Comparison of ENCODE assay signal across 8 cellular contexts in the genomic region with DNA sequence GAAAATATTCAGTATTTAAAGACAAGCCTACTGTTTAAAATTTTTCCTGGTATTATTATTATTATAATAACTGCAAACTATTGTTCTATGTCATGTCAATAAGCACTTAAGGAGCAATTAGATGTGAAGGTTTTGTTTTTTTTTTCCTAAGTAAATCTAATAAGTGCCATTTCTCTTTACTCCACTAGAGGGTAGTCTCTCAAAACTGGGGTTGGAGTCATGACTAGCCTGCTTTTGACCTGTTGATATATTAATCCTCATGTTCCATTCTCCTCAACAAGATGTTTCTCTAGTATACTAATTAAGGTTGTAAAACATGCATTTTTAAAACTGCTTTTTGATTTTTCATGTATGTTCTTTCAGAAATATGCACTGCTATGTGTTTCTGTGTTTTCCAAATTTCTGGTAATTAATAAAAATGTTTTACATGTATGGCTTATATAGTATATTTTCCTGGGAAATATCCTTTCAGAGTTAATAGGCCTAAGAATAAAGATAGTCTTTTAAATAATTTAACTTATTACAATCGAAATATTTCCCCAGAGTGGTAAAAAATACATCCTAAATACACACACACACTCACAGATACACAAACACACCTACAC. TPM values are rescaled to one million over a fixed set of nuclear protein-coding genes. Genes with fewer than 3 reads are reported as not detected.
DNase-seq lines count a peak whose midpoint lies in the region; ATAC-seq and TF ChIP-seq lines count a peak whose summit lies in the region.

No MANE protein-coding gene starts in this region.

- TF ChIP-seq RAD21 in IMR-90 (IDR thresholded peaks at IDR 0.05; ENCODE audit: low read length) = peak; percentile 68

- TF ChIP-seq POLR2A in IMR-90 (IDR thresholded peaks at IDR 0.05; ENCODE audit: low read depth, low read length) = no peak
- TF ChIP-seq POLR2A in Peyer's patch (IDR thresholded peaks at IDR 0.05) = no peak

- no peak overlapping the region for H2BK5ac ChIP-seq in IMR-90 (ENCODE audit: low read depth, low read length, poor library complexity, severe bottlenecking)

- no peak overlapping the region for H2AK9ac ChIP-seq in IMR-90 (replicated peaks; ENCODE audit: low read depth, low read length, poor library complexity)

- H3K4me1 Mint-ChIP-seq in CD4-positive, alpha-beta T cell (ENCODE audit: low read depth) = peaks cover 68% of the 10 kb centered on the region
- H3K4me1 Mint-ChIP-seq in mesothelial cell of epicardium = peaks cover 35% of the 10 kb centered on the region

- H3K18ac ChIP-seq in IMR-90 (ENCODE audit: low read depth, low read length) = no peak overlapping the region

- H3K27me3 ChIP-seq in CD4-positive, alpha-beta T cell (ENCODE audit: control insufficient read depth, insufficient read depth, low read length) = no peaks in the 10 kb centered on the region
- no peaks in the 10 kb centered on the region for H3K27me3 ChIP-seq in IMR-90 (ENCODE audit: control insufficient read depth, insufficient read depth, low read length)
- no peaks in the 10 kb centered on the region for H3K27me3 ChIP-seq in Peyer's patch

- H3K4me3 Mint-ChIP-seq in CD4-positive, alpha-beta T cell = peak overlapping the region; percentile 92
- no peak overlapping the region for H3K4me3 Mint-ChIP-seq in mesothelial cell of epicardium

- H4K5ac ChIP-seq in IMR-90 (ENCODE audit: low read depth, low read length) = no peak overlapping the region

- no peak overlapping the region for H3K14ac ChIP-seq in IMR-90 (replicated peaks; ENCODE audit: low read depth, low read length)

- no peaks in the 10 kb centered on the region for H3K9me1 ChIP-seq in IMR-90 (ENCODE audit: insufficient read depth, low read length)

- no peaks in the 10 kb centered on the region for H3K27me3 Mint-ChIP-seq in CD4-positive, alpha-beta T cell
- H3K27me3 Mint-ChIP-seq in mesothelial cell of epicardium (ENCODE audit: low read depth) = no peaks in the 10 kb centered on the region

- DNase-seq in CD4-positive, alpha-beta T cell = no peak
- peak; percentile 64 for DNase-seq in IMR-90
- DNase-seq in Peyer's patch = no peak
- peak; percentile 46 to 53 for DNase-seq in dermis microvascular lymphatic vessel endothelial cell (ENCODE audit: low read depth in 2 of 2)
- DNase-seq in mesothelial cell of epicardium (ENCODE audit: low spot score in 2 of 2, unreplicated experiment in 2 of 2) = no peak
- no peak for DNase-seq in cortex of kidney (lab: John Stamatoyannopoulos, UW)
- DNase-seq in OCI-M2 (lab: John Stamatoyannopoulos, UW; ENCODE audit: unreplicated experiment) = no peak

- CTCF ChIA-PET in CD4-positive, alpha-beta T cell (lab: Charles Lee) = interaction anchor here (0.7 to 1.6 kb wide), 5 partner anchors 9 to 367 kb away, joined by 3 to 7 read pairs (median 4); no protein-coding TSS in a partner anchor
- CTCF ChIA-PET in IMR-90 (lab: Yijun Ruan, JAX) = no interaction called here

- no peaks in the 10 kb centered on the region for H3K9me3 Mint-ChIP-seq in CD4-positive, alpha-beta T cell
- peaks cover 3% of the 10 kb centered on the region for H3K9me3 Mint-ChIP-seq in mesothelial cell of epicardium

- no peak overlapping the region for H2AFZ ChIP-seq in IMR-90 (replicated peaks; ENCODE audit: low read length, poor library complexity)

- no peak overlapping the region for H3K56ac ChIP-seq in IMR-90 (ENCODE audit: extremely low read depth, insufficient read depth, low read length)

- peak; percentile 58 for ATAC-seq in CD4-positive, alpha-beta T cell (ENCODE audit: poor library complexity)
- ATAC-seq in GM19025 (IDR thresholded peaks at IDR 0.05; ENCODE audit: low read depth, unreplicated experiment) (peak; percentile 36), IMR-90 (ENCODE audit: low read depth) (peak; percentile 38; the same call in 1 of the 2 replicates)

- H3K36me3 ChIP-seq in IMR-90 (ENCODE audit: control insufficient read depth, insufficient read depth, low read length) = no peaks in the 10 kb centered on the region
- H3K36me3 ChIP-seq in Peyer's patch = no peaks in the 10 kb centered on the region

- peak; percentile 77 for TF ChIP-seq CTCF in CD4-positive, alpha-beta T cell (IDR thresholded peaks at IDR 0.05)
- peak; percentile 75 for TF ChIP-seq CTCF in IMR-90 (conservative IDR thresholded peaks at IDR 0.05; ENCODE audit: low read depth, low read length)
- TF ChIP-seq CTCF in Peyer's patch (IDR thresholded peaks at IDR 0.05) = peak; percentile 40 to 72 (median 68)
- TF ChIP-seq CTCF in mesothelial cell of epicardium (IDR thresholded peaks at IDR 0.05; ENCODE audit: unreplicated experiment) = peak; percentile 85

- no peak overlapping the region for H2BK15ac ChIP-seq in IMR-90 (ENCODE audit: low read depth, low read length)

- H3K9me3 ChIP-seq in CD4-positive, alpha-beta T cell (ENCODE audit: control insufficient read depth, low read length) = no peaks in the 10 kb centered on the region
- H3K9me3 ChIP-seq in IMR-90 (ENCODE audit: control insufficient read depth, insufficient read depth, low read length) (no peaks in the 10 kb centered on the region), Peyer's patch (no peaks in the 10 kb centered on the region)

- H2BK20ac ChIP-seq in IMR-90 (ENCODE audit: low read depth, low read length) = no peak overlapping the region

- no peak overlapping the region for H2AK5ac ChIP-seq in IMR-90 (ENCODE audit: low read depth, low read length)

- H3K27ac Mint-ChIP-seq in CD4-positive, alpha-beta T cell = peak overlapping the region; percentile 82
- no peak overlapping the region for H3K27ac Mint-ChIP-seq in mesothelial cell of epicardium

- no peak overlapping the region for H3K4ac ChIP-seq in IMR-90 (ENCODE audit: low read depth, low read length)

- peaks cover 5 to 6% of the 10 kb centered on the region in 2 experiments; a peak in 1 of 4 replicates for H3K79me1 ChIP-seq in IMR-90 (ENCODE audit: low read depth in 1 of 2, low read length in 2 of 2)

- H3K4me3 ChIP-seq in IMR-90 (ENCODE audit: insufficient read depth, low read depth, low read length) (no peak overlapping the region), Peyer's patch (no peak overlapping the region)

- intact Hi-C loops in CD4-positive, alpha-beta T cell (cut with DNase I, micrococcal nuclease) = loop anchor here (5.0 to 10.0 kb wide), 3 partner anchors 218 to 995 kb away; no protein-coding TSS in a partner anchor
- intact Hi-C loops in IMR-90 (cut with micrococcal nuclease) = loop anchor here (1.0 to 10.0 kb wide), 4 partner anchors 396 to 645 kb away; no protein-coding TSS in a partner anchor

- no peak overlapping the region for H4K8ac ChIP-seq in IMR-90 (ENCODE audit: low read depth in 2 of 2, low read length in 2 of 2)

- no peaks in the 10 kb centered on the region for H4K20me1 ChIP-seq in IMR-90 (ENCODE audit: insufficient read depth, low read length)

- H2BK120ac ChIP-seq in IMR-90 (ENCODE audit: low read depth, low read length) = no peak overlapping the region

- H3K27ac ChIP-seq in CD4-positive, alpha-beta T cell (ENCODE audit: low read depth, low read length) = no peak overlapping the region
- H3K27ac ChIP-seq in IMR-90 (ENCODE audit: insufficient read depth, low read length) (no peak overlapping the region), Peyer's patch (no peak overlapping the region)

- POLR2A ChIA-PET in CD4-positive, alpha-beta T cell (lab: Charles Lee) = interaction anchor here (0.7 to 0.9 kb wide), 3 partner anchors 8 to 209 kb away, joined by 3 read pairs; no protein-coding TSS in a partner anchor
- POLR2A ChIA-PET in IMR-90 (lab: Charles Lee; ENCODE audit: unreplicated experiment) = no interaction called here

- H3K36me3 Mint-ChIP-seq in CD4-positive, alpha-beta T cell (ENCODE audit: low read depth) = peaks cover 4% of the 10 kb centered on the region
- no peaks in the 10 kb centered on the region for H3K36me3 Mint-ChIP-seq in mesothelial cell of epicardium

- H3K4me1 ChIP-seq in IMR-90 (ENCODE audit: control insufficient read depth, insufficient read depth, low read length) (no peaks in the 10 kb centered on the region), Peyer's patch (no peaks in the 10 kb centered on the region)

- no peak overlapping the region for H3K23ac ChIP-seq in IMR-90 (ENCODE audit: low read depth, low read length)

- in situ Hi-C loops in IMR-90 (cut with MboI; ENCODE audit: low sequenced_read_pairs) = loop anchor here (5.0 to 10.0 kb wide), 2 partner anchors 397 to 645 kb away; no protein-coding TSS in a partner anchor

- no peak overlapping the region for H4K91ac ChIP-seq in IMR-90 (ENCODE audit: insufficient read depth, low read depth, low read length)

- dilution Hi-C loops in IMR-90 (cut with HindIII; ENCODE audit: low sequenced_read_pairs, unreplicated experiment) = no loop called here

- H3K9ac ChIP-seq in IMR-90 (ENCODE audit: low read depth, low read length) = no peak overlapping the region

- WGBS in IMR-90 (ENCODE audit: extremely low coverage in 2 of 2, insufficient read length in 1 of 2), 2 experiments = no CpG with 5 or more reads among the region's 1 CpG

- H3K4me2 ChIP-seq in IMR-90 (ENCODE audit: low read depth, low read length) = no peak overlapping the region

- no TSS peak for BruUV-seq in IMR-90 (replicated peaks; lab: Mats Ljungman, UMichigan)

TF ChIP-seq in IMR-90, 13 proteins besides CTCF, POLR2A, EP300 and RAD21:
- TF ChIP-seq MXI1 (IDR thresholded peaks at IDR 0.05; ENCODE audit: borderline replicate concordance, low read depth, low read length) (no peak), SMC3 (IDR thresholded peaks at IDR 0.05; ENCODE audit: low read depth, low read length) (peak; percentile 65), NFE2L2 (IDR thresholded peaks at IDR 0.05; ENCODE audit: low read depth, low read length) (0 out of 2 replicates have a peak, but pooled peaks have one; percentile 5)

RNA-seq across cellular contexts. Expression of a gene that starts 1.0 kb away (rescaled TPM):
- total RNA-seq in CD4-positive, alpha-beta T cell = 1 to 10 TPM; 3.8 to 6.0 TPM
- total RNA-seq in IMR-90 (2012; rRNA removed) (15.2 and 15.8 TPM in 2 replicates), Peyer's patch (under 1 TPM in 2 of 4 donors, not detected in 2; 0.40 to 0.53 TPM), dermis microvascular lymphatic vessel endothelial cell (0.13 TPM in 1 of 2 replicates, not detected in the other), mesothelial cell of epicardium (8.7 to 10.1 TPM (median 9.4 TPM) in 3 replicates)
- 6.1 and 6.9 TPM in 2 replicates for polyA plus RNA-seq in IMR-90 (2012; rRNA removed)
- 1.1 and 1.3 TPM in 2 replicates for polyA plus RNA-seq in IMR-90 (2012; cell fraction: cytosol; rRNA removed)
- 0.35 and 2.8 TPM in 2 replicates for polyA plus RNA-seq in IMR-90 (2012; cell fraction: nucleus; rRNA removed; ENCODE audit: low replicate concordance)

Comparison
In these comparisons a context has a peak if more than half of its experiments do, and no peak if none do; other contexts are left out.
1. DNase-seq: peak in IMR-90 (single experiment) and dermis microvascular lymphatic vessel endothelial cell (2 of 2); none in CD4-positive, alpha-beta T cell (0 of 10), Peyer's patch (0 of 3), mesothelial cell of epicardium (0 of 2), cortex of kidney (single experiment) and OCI-M2 (single experiment).
2. Peak in every context shown above with its lines, with median percentiles within 50 percentile points of each other: ATAC-seq and CTCF ChIP-seq.